In genomic region chr9:122228191-122228905, GRCh38 we compare ENCODE assay signal across 8 cellular contexts.
DNase-seq lines count a peak whose midpoint lies in the region; ATAC-seq and TF ChIP-seq lines count a peak whose summit lies in the region.

No MANE protein-coding gene starts in this region.

- DNase-seq in NCI-H146 (lab: John Stamatoyannopoulos, UW) = peak; percentile 12
- DNase-seq in NCI-H146 treated with DMSO at 0.1 percent for 48 hours (lab: John Stamatoyannopoulos, UW; ENCODE audit: unreplicated experiment) = no peak
- DNase-seq in stimulated activated naive B cell treated with anti-CD40 and anti-IgM and Interleukin-4, amounts not matched to agents 10 μg/mL and 1 μg/mL and 100 μg/mL, for 72 hours = no peak
- DNase-seq in SHP77 (lab: John Stamatoyannopoulos, UW) = no peak

- H3K4me1 ChIP-seq in iPS-15b (ENCODE audit: control insufficient read depth, insufficient read depth, low read length) = peaks cover 6% of the 10 kb centered on the region

- H3K9me3 ChIP-seq in iPS-15b (ENCODE audit: control insufficient read depth, insufficient read depth, low read length) = no peaks in the 10 kb centered on the region

- no peaks in the 10 kb centered on the region for H3K9me3 Mint-ChIP-seq in stimulated activated naive B cell treated with anti-CD40 and anti-IgM and Interleukin-4, amounts not matched to agents 10 μg/mL and 1 μg/mL and 100 μg/mL, for 72 hours

- peaks cover 91% of the 10 kb centered on the region for H3K27me3 ChIP-seq in iPS-15b (ENCODE audit: control insufficient read depth, insufficient read depth, low read length)

- peaks cover 0 to 5% of the 10 kb centered on the region in 2 donors for H3K4me1 Mint-ChIP-seq in stimulated activated naive B cell treated with anti-CD40 and anti-IgM and Interleukin-4, amounts not matched to agents 10 μg/mL and 1 μg/mL and 100 μg/mL, for 72 hours

- H3K36me3 Mint-ChIP-seq in stimulated activated naive B cell treated with anti-CD40 and anti-IgM and Interleukin-4, amounts not matched to agents 10 μg/mL and 1 μg/mL and 100 μg/mL, for 72 hours = peaks cover 0 to 3% of the 10 kb centered on the region in 2 donors

- no peak overlapping the region for H3K27ac Mint-ChIP-seq in stimulated activated naive B cell treated with anti-CD40 and anti-IgM and Interleukin-4, amounts not matched to agents 10 μg/mL and 1 μg/mL and 100 μg/mL, for 72 hours

- H3K36me3 ChIP-seq in iPS-15b (ENCODE audit: control insufficient read depth, insufficient read depth, low read length) = no peaks in the 10 kb centered on the region

- ATAC-seq in stimulated activated naive B cell treated with anti-CD40 and anti-IgM and Interleukin-4, amounts not matched to agents 10 μg/mL and 1 μg/mL and 100 μg/mL, for 72 hours (replicated peaks) = peak in 1 of 2 donors; percentile 34
- ATAC-seq in HG02852 (IDR thresholded peaks at IDR 0.05; ENCODE audit: unreplicated experiment) (no peak), HG03196 (IDR thresholded peaks at IDR 0.05; ENCODE audit: unreplicated experiment) (no peak)

- peaks cover 36 to 42% of the 10 kb centered on the region in 2 donors for H3K27me3 Mint-ChIP-seq in stimulated activated naive B cell treated with anti-CD40 and anti-IgM and Interleukin-4, amounts not matched to agents 10 μg/mL and 1 μg/mL and 100 μg/mL, for 72 hours

- TF ChIP-seq CTCF in WI38 (IDR thresholded peaks at IDR 0.05; ENCODE audit: low read depth, low read length) = no peak

- H3K4me3 ChIP-seq in WI38 (ENCODE audit: low read depth, low read length) (peak overlapping the region; percentile 36), iPS-15b (ENCODE audit: low read depth, low read length) (peak overlapping the region; percentile 39)

- H3K9ac ChIP-seq in iPS-15b (ENCODE audit: low read depth, low read length) = no peak overlapping the region

- peak overlapping the region; percentile 65 to 79 for H3K4me3 Mint-ChIP-seq in stimulated activated naive B cell treated with anti-CD40 and anti-IgM and Interleukin-4, amounts not matched to agents 10 μg/mL and 1 μg/mL and 100 μg/mL, for 72 hours
